Comparison of ENCODE assay signal across 8 cellular contexts in the genomic region with DNA sequence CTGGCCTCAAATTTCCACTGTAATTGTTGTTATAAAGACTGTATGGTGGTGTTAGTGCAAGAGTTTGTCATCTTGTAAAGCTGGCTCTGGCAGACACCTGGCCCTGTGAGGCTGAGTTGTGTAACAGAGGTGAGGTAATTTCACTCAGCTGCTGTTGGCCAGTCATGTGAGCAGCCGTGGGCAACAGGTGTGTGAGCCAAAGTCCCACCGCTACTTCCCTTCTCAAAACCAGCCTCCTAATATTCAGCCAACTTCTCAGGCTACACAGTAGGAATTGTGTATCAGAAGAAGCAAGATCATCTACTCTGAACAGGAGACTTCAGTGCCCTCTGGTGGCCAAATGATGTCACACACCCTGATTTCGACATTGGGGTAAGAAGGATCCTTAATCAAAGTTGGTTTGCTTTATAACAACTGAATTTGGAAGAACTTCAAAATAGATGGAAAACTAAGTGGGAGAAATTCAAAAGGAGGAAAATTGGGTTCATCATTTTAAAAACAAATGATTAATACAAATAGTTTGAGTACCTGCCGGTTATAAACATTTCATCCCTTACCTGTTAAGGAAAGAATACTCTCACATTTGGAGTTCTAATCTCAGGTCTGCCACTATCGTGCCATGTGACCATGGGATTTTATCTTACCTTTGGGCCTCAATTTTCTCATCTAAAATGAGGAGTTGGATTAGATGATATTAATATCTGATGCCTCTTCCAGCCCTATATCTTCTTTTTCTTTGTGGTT. TPM values are rescaled to one million over a fixed set of nuclear protein-coding genes. Genes with fewer than 3 reads are reported as not detected.
A peak's percentile ranks its signal among the peaks of the same experiment; 100 is the strongest.
DNase-seq lines count a peak whose midpoint lies in the region; ATAC-seq and TF ChIP-seq lines count a peak whose summit lies in the region.

No MANE protein-coding gene starts in this region.

- H3K4me3 ChIP-seq in endodermal cell (ENCODE audit: low read length) = no peak overlapping the region

- H3K9me3 Mint-ChIP-seq in activated CD8-positive, alpha-beta T cell treated with anti-CD3 and anti-CD28 coated beads for 36 hours = no peaks in the 10 kb centered on the region
- H3K9me3 Mint-ChIP-seq in endodermal cell = no peaks in the 10 kb centered on the region

- H3K9me3 ChIP-seq in endodermal cell (ENCODE audit: control insufficient read depth, low read length) = no peaks in the 10 kb centered on the region

- TF ChIP-seq CTCF in activated CD8-positive, alpha-beta T cell treated with anti-CD3 and anti-CD28 coated beads for 36 hours (IDR thresholded peaks at IDR 0.05) = peak; percentile 89
- peak; percentile 90 for TF ChIP-seq CTCF in endodermal cell (conservative IDR thresholded peaks at IDR 0.05)

- no peak overlapping the region for H3K27ac ChIP-seq in endodermal cell (ENCODE audit: low read depth, low read length)

- intact Hi-C loops in activated CD8-positive, alpha-beta T cell treated with anti-CD3 and anti-CD28 coated beads for 36 hours (cut with micrococcal nuclease) = loop anchor here (10.0 kb wide), 1 partner anchor 491 kb away; no protein-coding TSS in a partner anchor

- DNase-seq in COR-L47 (lab: John Stamatoyannopoulos, UW) (peak; percentile 13), NCI-H774 (lab: John Stamatoyannopoulos, UW) (peak; percentile 74), endodermal cell (peak; percentile 92), middle frontal gyrus (ENCODE audit: extremely low spot score, low spot score) (peak; percentile 62)
- peak; percentile 91 for DNase-seq in activated CD8-positive, alpha-beta T cell treated with anti-CD3 and anti-CD28 coated beads for 36 hours
- DNase-seq in stimulated activated CD8-positive, alpha-beta memory T cell treated with anti-CD3 and anti-CD28 coated beads, Interleukin-4, amount 100 ng/mL, for 4 hours (ENCODE audit: low read depth in 2 of 2, low spot score in 1 of 2) = peak; percentile 43 to 62

- CTCF ChIA-PET in activated CD8-positive, alpha-beta T cell treated with anti-CD3 and anti-CD28 coated beads for 36 hours (lab: Charles Lee) = interaction anchor here (0.6 to 4.8 kb wide), 51 partner anchors 10 to 496 kb away, joined by 3 to 50 read pairs (median 4); no protein-coding TSS in a partner anchor

- H3K4me1 Mint-ChIP-seq in activated CD8-positive, alpha-beta T cell treated with anti-CD3 and anti-CD28 coated beads for 36 hours (ENCODE audit: low read depth) = peaks cover 20% of the 10 kb centered on the region
- peaks cover 7% of the 10 kb centered on the region for H3K4me1 Mint-ChIP-seq in endodermal cell

- no peak overlapping the region for H3K4me3 Mint-ChIP-seq in activated CD8-positive, alpha-beta T cell treated with anti-CD3 and anti-CD28 coated beads for 36 hours
- no peak overlapping the region for H3K4me3 Mint-ChIP-seq in endodermal cell

- no peak overlapping the region for H3K27ac Mint-ChIP-seq in activated CD8-positive, alpha-beta T cell treated with anti-CD3 and anti-CD28 coated beads for 36 hours
- H3K27ac Mint-ChIP-seq in endodermal cell = no peak overlapping the region

- peaks cover 9% of the 10 kb centered on the region for H3K27me3 ChIP-seq in endodermal cell (ENCODE audit: control insufficient read depth, insufficient read depth, low read length, poor library complexity, severe bottlenecking)

- POLR2A ChIA-PET in activated CD8-positive, alpha-beta T cell treated with anti-CD3 and anti-CD28 coated beads for 36 hours (lab: Charles Lee) = interaction anchor here (0.9 kb wide), 1 partner anchor 132 kb away, joined by 3 read pairs; no protein-coding TSS in a partner anchor

- no peaks in the 10 kb centered on the region for H3K36me3 Mint-ChIP-seq in activated CD8-positive, alpha-beta T cell treated with anti-CD3 and anti-CD28 coated beads for 36 hours (ENCODE audit: low read depth)
- no peaks in the 10 kb centered on the region for H3K36me3 Mint-ChIP-seq in endodermal cell (ENCODE audit: low read depth)

- no peak overlapping the region for H3K9ac ChIP-seq in endodermal cell (ENCODE audit: extremely low read depth, low read length, poor library complexity, severe bottlenecking)

- WGBS in endodermal cell (ENCODE audit: insufficient coverage in 1 of 2, insufficient read length in 1 of 2), 2 experiments = 0 to 40% methylated on average over 1 to 5 of the region's 5 CpGs

- ATAC-seq in HG02938 (IDR thresholded peaks at IDR 0.05; ENCODE audit: unreplicated experiment) (peak; percentile 33), HG02870 (IDR thresholded peaks at IDR 0.05; ENCODE audit: unreplicated experiment) (no peak)
- ATAC-seq in activated CD8-positive, alpha-beta T cell treated with anti-CD3 and anti-CD28 coated beads for 36 hours = no peak

- H3K4me1 ChIP-seq in endodermal cell (ENCODE audit: control insufficient read depth, insufficient read depth, low read length) = no peaks in the 10 kb centered on the region

- no peaks in the 10 kb centered on the region for H3K27me3 Mint-ChIP-seq in activated CD8-positive, alpha-beta T cell treated with anti-CD3 and anti-CD28 coated beads for 36 hours
- peaks cover 5% of the 10 kb centered on the region for H3K27me3 Mint-ChIP-seq in endodermal cell (ENCODE audit: insufficient read depth)

- no peaks in the 10 kb centered on the region for H3K36me3 ChIP-seq in endodermal cell (ENCODE audit: control insufficient read depth, insufficient read depth, low read length)

RNA-seq across cellular contexts. Expression of a gene that starts 2.6 kb away (rescaled TPM):
- total RNA-seq in activated CD8-positive, alpha-beta T cell treated with anti-CD3 and anti-CD28 coated beads for 36 hours = 1 to 10 TPM; 9.7 to 10.0 TPM
- total RNA-seq in endodermal cell = 10 to 100 TPM; 19.0 to 19.7 TPM
- 29.6 TPM for polyA plus RNA-seq in endodermal cell (2013, experiment 1 of 2)
- 28.2 TPM for polyA plus RNA-seq in endodermal cell (2013, experiment 2 of 2)

RNA-seq across cellular contexts. Expression of a gene that starts 37.8 kb away (rescaled TPM):
- 100 to 1,000 TPM; 224 to 229 TPM for total RNA-seq in activated CD8-positive, alpha-beta T cell treated with anti-CD3 and anti-CD28 coated beads for 36 hours
- total RNA-seq in endodermal cell = under 1 TPM; 0.46 to 0.55 TPM
- polyA plus RNA-seq in endodermal cell (2013, experiment 1 of 2) = 0.36 TPM
- 0.50 TPM for polyA plus RNA-seq in endodermal cell (2013, experiment 2 of 2)

Comparison
In these comparisons a context has a peak if more than half of its experiments do, and no peak if none do; other contexts are left out.
1. DNase-seq: peak in every context shown above with its lines; median percentile 92 in endodermal cell; 91 in activated CD8-positive, alpha-beta T cell treated with anti-CD3 and anti-CD28 coated beads for 36 hours; 74 in NCI-H774; 62 in middle frontal gyrus; 52 in stimulated activated CD8-positive, alpha-beta memory T cell treated with anti-CD3 and anti-CD28 coated beads, Interleukin-4, amount 100 ng/mL, for 4 hours; 13 in COR-L47.
2. RNA of a gene that starts 37.8 kb away (total RNA-seq): 224 to 229 TPM in activated CD8-positive, alpha-beta T cell treated with anti-CD3 and anti-CD28 coated beads for 36 hours; 0.46 to 0.55 TPM in endodermal cell; every median in the first group is over 100 times any median in the second.